1 cellular context compared by ENCODE assay signal in genomic region chr2:238239872-238240760, GRCh38.
TF ChIP-seq lines count a peak whose summit lies in the region.

Gene HES6 (minus strand): TSS chr2:238240038. CDS start chr2:238239905, 133 bp downstream.

TF ChIP-seq in K562, 482 proteins besides CTCF, POLR2A, EP300 and RAD21 (continued from another document and continues in another):
- TF ChIP-seq BCLAF1 (IDR thresholded peaks at IDR 0.05; ENCODE audit: borderline replicate concordance in 1 of 2, control insufficient read depth in 1 of 2, low read depth in 2 of 2, low read length in 1 of 2) (no peak), POLR2AphosphoS5 (IDR thresholded peaks at IDR 0.05; ENCODE audit: control insufficient read depth, insufficient read depth, low read depth, low read length) (peak; percentile 80; the same call in 1 of the 2 replicates), LEF1 (IDR thresholded peaks at IDR 0.05) (no peak), KLF16 (IDR thresholded peaks at IDR 0.05) (no peak), FOXM1 (IDR thresholded peaks at IDR 0.05; ENCODE audit: low read depth) (no peak), FOXM1 (CRISPR knock-in tag; IDR thresholded peaks at IDR 0.05; ENCODE audit: low read depth) (no peak), RBM14 (IDR thresholded peaks at IDR 0.05; ENCODE audit: borderline replicate concordance, insufficient read depth, low read depth, low read length) (no peak), PHF21A (IDR thresholded peaks at IDR 0.05; ENCODE audit: borderline replicate concordance, low read depth) (no peak), RBBP5 (IDR thresholded peaks at IDR 0.05; ENCODE audit: borderline replicate concordance, insufficient read depth, low read length, poor library complexity, severe bottlenecking) (peak; percentile 26), SMARCB1 (IDR thresholded peaks at IDR 0.05; ENCODE audit: insufficient read length, low read depth) (no peak), SAFB2 (IDR thresholded peaks at IDR 0.05; ENCODE audit: borderline replicate concordance, low read depth, low read length, severe bottlenecking) (no peak), ZNF143 (CRISPR knock-in tag; IDR thresholded peaks at IDR 0.05) (no peak), SMC3 (conservative IDR thresholded peaks at IDR 0.05; ENCODE audit: insufficient read depth, low read depth, low read length) (no peak), ZNF79 (CRISPR knock-in tag; IDR thresholded peaks at IDR 0.05; ENCODE audit: low read depth) (no peak), NBN (IDR thresholded peaks at IDR 0.05; ENCODE audit: low read depth) (no peak), EZH2 (IDR thresholded peaks at IDR 0.05; ENCODE audit: borderline replicate concordance, low read depth, low read length) (no peak), ZFP36 (IDR thresholded peaks at IDR 0.05; ENCODE audit: low read depth, low read length, partially characterized antibody) (no peak), ESRRA (IDR thresholded peaks at IDR 0.05; ENCODE audit: borderline replicate concordance, low read depth) (peak; percentile 33; the same call in 1 of the 2 replicates), HDAC1 (IDR thresholded peaks at IDR 0.05) (peak in 1 of 2 experiments; percentile 30; a peak in 1 of 4 replicates), E2F4 (CRISPR knock-in tag; IDR thresholded peaks at IDR 0.05; ENCODE audit: low read depth) (no peak), GABPB1 (CRISPR knock-in tag; IDR thresholded peaks at IDR 0.05) (no peak), SUPT5H (IDR thresholded peaks at IDR 0.05) (no peak), ELF1 (tag; IDR thresholded peaks at IDR 0.05) (peak; percentile 46; the same call in 1 of the 2 replicates), RHOXF2B (CRISPR knock-in tag; conservative IDR thresholded peaks at IDR 0.05) (no peak), FOXJ2 (tag; IDR thresholded peaks at IDR 0.05) (no peak), MAZ (CRISPR knock-in tag; conservative IDR thresholded peaks at IDR 0.05 in 1 of 2, IDR thresholded peaks at IDR 0.05 in 1 of 2) (peak; percentile 20 to 21; a peak in 1 of 4 replicates), ZNF589 (CRISPR knock-in tag; IDR thresholded peaks at IDR 0.05; ENCODE audit: low read depth) (no peak), NR2F6 (CRISPR knock-in tag; IDR thresholded peaks at IDR 0.05) (no peak), ZNF274 (IDR thresholded peaks at IDR 0.05; ENCODE audit: borderline replicate concordance, low read depth, low read length) (no peak), SMAD1 (IDR thresholded peaks at IDR 0.05; ENCODE audit: low read depth, low read length, partially characterized antibody) (no peak), GABPB2 (CRISPR knock-in tag; conservative IDR thresholded peaks at IDR 0.05) (no peak), ZNF561 (CRISPR knock-in tag; conservative IDR thresholded peaks at IDR 0.05) (no peak), HBP1 (CRISPR knock-in tag; IDR thresholded peaks at IDR 0.05) (no peak), ZBTB8A (IDR thresholded peaks at IDR 0.05; ENCODE audit: partially characterized antibody) (no peak), TRIM24 (IDR thresholded peaks at IDR 0.05) (peak in 1 of 2 experiments; percentile 25; a peak in 1 of 4 replicates), BDP1 (IDR thresholded peaks at IDR 0.05; ENCODE audit: insufficient read depth, insufficient read length) (no peak), ZNF444 (CRISPR knock-in tag; IDR thresholded peaks at IDR 0.05) (no peak), BHLHE40 (IDR thresholded peaks at IDR 0.05; ENCODE audit: low read length) (no peak), STAG1 (CRISPR knock-in tag; IDR thresholded peaks at IDR 0.05; ENCODE audit: borderline replicate concordance) (no peak), EGR1 (conservative IDR thresholded peaks at IDR 0.05) (peak; percentile 67), FOXA1 (IDR thresholded peaks at IDR 0.05; ENCODE audit: borderline replicate concordance) (no peak), ZNF77 (CRISPR knock-in tag; IDR thresholded peaks at IDR 0.05) (no peak), SIRT6 (IDR thresholded peaks at IDR 0.05; ENCODE audit: low read depth, low read length) (no peak), KAT7 (CRISPR knock-in tag; IDR thresholded peaks at IDR 0.05; ENCODE audit: borderline replicate concordance) (no peak), ZBTB26 (CRISPR knock-in tag; IDR thresholded peaks at IDR 0.05) (no peak), PCBP1 (IDR thresholded peaks at IDR 0.05; ENCODE audit: low read depth, low read length, poor library complexity, severe bottlenecking) (peak; percentile 56), MYNN (IDR thresholded peaks at IDR 0.05) (no peak), MYNN (CRISPR knock-in tag; IDR thresholded peaks at IDR 0.05) (no peak), ZNF668 (CRISPR knock-in tag; IDR thresholded peaks at IDR 0.05) (no peak), HOXB6 (CRISPR knock-in tag; IDR thresholded peaks at IDR 0.05; ENCODE audit: borderline replicate concordance) (no peak)
- TF ChIP-seq, protein P1, sequence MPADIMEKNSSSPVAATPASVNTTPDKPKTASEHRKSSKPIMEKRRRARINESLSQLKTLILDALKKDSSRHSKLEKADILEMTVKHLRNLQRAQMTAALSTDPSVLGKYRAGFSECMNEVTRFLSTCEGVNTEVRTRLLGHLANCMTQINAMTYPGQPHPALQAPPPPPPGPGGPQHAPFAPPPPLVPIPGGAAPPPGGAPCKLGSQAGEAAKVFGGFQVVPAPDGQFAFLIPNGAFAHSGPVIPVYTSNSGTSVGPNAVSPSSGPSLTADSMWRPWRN (IDR thresholded peaks at IDR 0.05; ENCODE audit: low read depth), result no peak
- TF ChIP-seq, protein P2, sequence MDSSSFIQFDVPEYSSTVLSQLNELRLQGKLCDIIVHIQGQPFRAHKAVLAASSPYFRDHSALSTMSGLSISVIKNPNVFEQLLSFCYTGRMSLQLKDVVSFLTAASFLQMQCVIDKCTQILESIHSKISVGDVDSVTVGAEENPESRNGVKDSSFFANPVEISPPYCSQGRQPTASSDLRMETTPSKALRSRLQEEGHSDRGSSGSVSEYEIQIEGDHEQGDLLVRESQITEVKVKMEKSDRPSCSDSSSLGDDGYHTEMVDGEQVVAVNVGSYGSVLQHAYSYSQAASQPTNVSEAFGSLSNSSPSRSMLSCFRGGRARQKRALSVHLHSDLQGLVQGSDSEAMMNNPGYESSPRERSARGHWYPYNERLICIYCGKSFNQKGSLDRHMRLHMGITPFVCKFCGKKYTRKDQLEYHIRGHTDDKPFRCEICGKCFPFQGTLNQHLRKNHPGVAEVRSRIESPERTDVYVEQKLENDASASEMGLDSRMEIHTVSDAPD (CRISPR knock-in tag; IDR thresholded peaks at IDR 0.05), result no peak
- TF ChIP-seq, protein P3, sequence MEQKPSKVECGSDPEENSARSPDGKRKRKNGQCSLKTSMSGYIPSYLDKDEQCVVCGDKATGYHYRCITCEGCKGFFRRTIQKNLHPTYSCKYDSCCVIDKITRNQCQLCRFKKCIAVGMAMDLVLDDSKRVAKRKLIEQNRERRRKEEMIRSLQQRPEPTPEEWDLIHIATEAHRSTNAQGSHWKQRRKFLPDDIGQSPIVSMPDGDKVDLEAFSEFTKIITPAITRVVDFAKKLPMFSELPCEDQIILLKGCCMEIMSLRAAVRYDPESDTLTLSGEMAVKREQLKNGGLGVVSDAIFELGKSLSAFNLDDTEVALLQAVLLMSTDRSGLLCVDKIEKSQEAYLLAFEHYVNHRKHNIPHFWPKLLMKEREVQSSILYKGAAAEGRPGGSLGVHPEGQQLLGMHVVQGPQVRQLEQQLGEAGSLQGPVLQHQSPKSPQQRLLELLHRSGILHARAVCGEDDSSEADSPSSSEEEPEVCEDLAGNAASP (IDR thresholded peaks at IDR 0.05), result no peak
- TF ChIP-seq, protein P4, sequence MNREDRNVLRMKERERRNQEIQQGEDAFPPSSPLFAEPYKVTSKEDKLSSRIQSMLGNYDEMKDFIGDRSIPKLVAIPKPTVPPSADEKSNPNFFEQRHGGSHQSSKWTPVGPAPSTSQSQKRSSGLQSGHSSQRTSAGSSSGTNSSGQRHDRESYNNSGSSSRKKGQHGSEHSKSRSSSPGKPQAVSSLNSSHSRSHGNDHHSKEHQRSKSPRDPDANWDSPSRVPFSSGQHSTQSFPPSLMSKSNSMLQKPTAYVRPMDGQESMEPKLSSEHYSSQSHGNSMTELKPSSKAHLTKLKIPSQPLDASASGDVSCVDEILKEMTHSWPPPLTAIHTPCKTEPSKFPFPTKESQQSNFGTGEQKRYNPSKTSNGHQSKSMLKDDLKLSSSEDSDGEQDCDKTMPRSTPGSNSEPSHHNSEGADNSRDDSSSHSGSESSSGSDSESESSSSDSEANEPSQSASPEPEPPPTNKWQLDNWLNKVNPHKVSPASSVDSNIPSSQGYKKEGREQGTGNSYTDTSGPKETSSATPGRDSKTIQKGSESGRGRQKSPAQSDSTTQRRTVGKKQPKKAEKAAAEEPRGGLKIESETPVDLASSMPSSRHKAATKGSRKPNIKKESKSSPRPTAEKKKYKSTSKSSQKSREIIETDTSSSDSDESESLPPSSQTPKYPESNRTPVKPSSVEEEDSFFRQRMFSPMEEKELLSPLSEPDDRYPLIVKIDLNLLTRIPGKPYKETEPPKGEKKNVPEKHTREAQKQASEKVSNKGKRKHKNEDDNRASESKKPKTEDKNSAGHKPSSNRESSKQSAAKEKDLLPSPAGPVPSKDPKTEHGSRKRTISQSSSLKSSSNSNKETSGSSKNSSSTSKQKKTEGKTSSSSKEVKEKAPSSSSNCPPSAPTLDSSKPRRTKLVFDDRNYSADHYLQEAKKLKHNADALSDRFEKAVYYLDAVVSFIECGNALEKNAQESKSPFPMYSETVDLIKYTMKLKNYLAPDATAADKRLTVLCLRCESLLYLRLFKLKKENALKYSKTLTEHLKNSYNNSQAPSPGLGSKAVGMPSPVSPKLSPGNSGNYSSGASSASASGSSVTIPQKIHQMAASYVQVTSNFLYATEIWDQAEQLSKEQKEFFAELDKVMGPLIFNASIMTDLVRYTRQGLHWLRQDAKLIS (CRISPR knock-in tag; IDR thresholded peaks at IDR 0.05), result no peak
- TF ChIP-seq, protein P5, sequence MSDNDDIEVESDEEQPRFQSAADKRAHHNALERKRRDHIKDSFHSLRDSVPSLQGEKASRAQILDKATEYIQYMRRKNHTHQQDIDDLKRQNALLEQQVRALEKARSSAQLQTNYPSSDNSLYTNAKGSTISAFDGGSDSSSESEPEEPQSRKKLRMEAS (CRISPR knock-in tag; IDR thresholded peaks at IDR 0.05), result no peak
- TF ChIP-seq, protein P6, sequence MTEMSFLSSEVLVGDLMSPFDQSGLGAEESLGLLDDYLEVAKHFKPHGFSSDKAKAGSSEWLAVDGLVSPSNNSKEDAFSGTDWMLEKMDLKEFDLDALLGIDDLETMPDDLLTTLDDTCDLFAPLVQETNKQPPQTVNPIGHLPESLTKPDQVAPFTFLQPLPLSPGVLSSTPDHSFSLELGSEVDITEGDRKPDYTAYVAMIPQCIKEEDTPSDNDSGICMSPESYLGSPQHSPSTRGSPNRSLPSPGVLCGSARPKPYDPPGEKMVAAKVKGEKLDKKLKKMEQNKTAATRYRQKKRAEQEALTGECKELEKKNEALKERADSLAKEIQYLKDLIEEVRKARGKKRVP (CRISPR knock-in tag; IDR thresholded peaks at IDR 0.05), result no peak
- TF ChIP-seq, protein P7, sequence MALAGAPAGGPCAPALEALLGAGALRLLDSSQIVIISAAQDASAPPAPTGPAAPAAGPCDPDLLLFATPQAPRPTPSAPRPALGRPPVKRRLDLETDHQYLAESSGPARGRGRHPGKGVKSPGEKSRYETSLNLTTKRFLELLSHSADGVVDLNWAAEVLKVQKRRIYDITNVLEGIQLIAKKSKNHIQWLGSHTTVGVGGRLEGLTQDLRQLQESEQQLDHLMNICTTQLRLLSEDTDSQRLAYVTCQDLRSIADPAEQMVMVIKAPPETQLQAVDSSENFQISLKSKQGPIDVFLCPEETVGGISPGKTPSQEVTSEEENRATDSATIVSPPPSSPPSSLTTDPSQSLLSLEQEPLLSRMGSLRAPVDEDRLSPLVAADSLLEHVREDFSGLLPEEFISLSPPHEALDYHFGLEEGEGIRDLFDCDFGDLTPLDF (CRISPR knock-in tag; IDR thresholded peaks at IDR 0.05), result no peak
